ENCODE assay signal across 8 cellular contexts in genomic region chr6:53066059-53066406, GRCh38. TPM values are rescaled to one million over a fixed set of nuclear protein-coding genes. Genes with fewer than 3 reads are reported as not detected.
A peak's percentile ranks its signal among the peaks of the same experiment; 100 is the strongest.
DNase-seq lines count a peak whose midpoint lies in the region; ATAC-seq, FAIRE-seq and TF ChIP-seq lines count a peak whose summit lies in the region.

No MANE protein-coding gene starts in this region.

- peaks cover 58% of the 10 kb centered on the region for H3K4me1 Mint-ChIP-seq in CD4-positive, alpha-beta T cell (ENCODE audit: low read depth)

- H3K36me3 ChIP-seq in WERI-Rb-1, result peaks cover 10% of the 10 kb centered on the region
- H3K36me3 ChIP-seq in kidney (ENCODE audit: control insufficient read depth in 1 of 2, insufficient read depth in 2 of 2, low read length in 2 of 2), result peaks cover 0 to under 1% of the 10 kb centered on the region in 2 donors
- H3K36me3 ChIP-seq in spleen, result peaks cover 0 to 3% (median 0%) of the 10 kb centered on the region in 6 donors

- peak overlapping the region; percentile 82 for H3K4me3 ChIP-seq in WERI-Rb-1 (ENCODE audit: low read depth, low read length)
- peak overlapping the region; percentile 97 to 99 for H3K4me3 ChIP-seq in kidney (ENCODE audit: low read length in 2 of 2)
- peak overlapping the region; percentile 86 to 99 (median 92) for H3K4me3 ChIP-seq in spleen

- no peaks in the 10 kb centered on the region for H3K27me3 Mint-ChIP-seq in CD4-positive, alpha-beta T cell

- H3K4me1 ChIP-seq in kidney (ENCODE audit: control insufficient read depth in 1 of 2, insufficient read depth in 1 of 2, low read depth in 1 of 2, low read length in 2 of 2) (peaks cover 4 to 7% of the 10 kb centered on the region in 2 donors), spleen (peaks cover 27 to 78% (median 55%) of the 10 kb centered on the region in 6 donors)

- FAIRE-seq in kidney (lab: Jason Lieb, UNC) (no peak), RCC 7860 (lab: Jason Lieb, UNC) (no peak)

- intact Hi-C loops in CD4-positive, alpha-beta T cell (cut with DNase I, micrococcal nuclease), result loop anchor here in 1 of 2 experiments (5.0 kb wide), 2 partner anchors 394 to 586 kb away; partner anchors contain the start of gene TMEM14A
- intact Hi-C loops in kidney (cut with DNase I), result no loop called here
- intact Hi-C loops in spleen (cut with DNase I; ENCODE audit: low total_unique reads), result no loop called here

- H3K27ac ChIP-seq in CD4-positive, alpha-beta T cell (ENCODE audit: low read depth, low read length), result peak overlapping the region; percentile 68
- peak overlapping the region; percentile 90 for H3K27ac ChIP-seq in WERI-Rb-1
- H3K27ac ChIP-seq in kidney (ENCODE audit: low read depth in 2 of 2, low read length in 2 of 2), result peak overlapping the region; percentile 80 to 96
- peak overlapping the region; percentile 88 to 98 (median 95) for H3K27ac ChIP-seq in spleen

- CTCF ChIA-PET in CD4-positive, alpha-beta T cell (lab: Charles Lee), result interaction anchor here (1.1 to 4.0 kb wide), 4 partner anchors 14 to 72 kb away, joined by 3 to 24 read pairs (median 6); partner anchors contain the start of gene GSTA4

- ATAC-seq in CD4-positive, alpha-beta T cell (ENCODE audit: poor library complexity), result no peak
- ATAC-seq in HG03460 (IDR thresholded peaks at IDR 0.05; ENCODE audit: unreplicated experiment), result no peak

- peak overlapping the region; percentile 92 for H3K27ac Mint-ChIP-seq in CD4-positive, alpha-beta T cell

- H3K27me3 ChIP-seq in CD4-positive, alpha-beta T cell (ENCODE audit: control insufficient read depth, insufficient read depth, low read length), result no peaks in the 10 kb centered on the region
- H3K27me3 ChIP-seq in WERI-Rb-1 (ENCODE audit: insufficient read depth, low read depth, severe bottlenecking) (no peaks in the 10 kb centered on the region), spleen (replicated peaks in 1 of 7) (no peaks in the 10 kb centered on the region)

- H3K9ac ChIP-seq in kidney (ENCODE audit: low read length in 2 of 2), result peak overlapping the region; percentile 74 to 94

- 1 to 4% (median 3%) methylated on average over 16 to 19 of the region's 19 CpGs for WGBS in spleen, 5 donors

- no peak for TF ChIP-seq CTCF in CD4-positive, alpha-beta T cell (IDR thresholded peaks at IDR 0.05)
- no peak for TF ChIP-seq CTCF in WERI-Rb-1 (IDR thresholded peaks at IDR 0.05; ENCODE audit: low read depth, low read length)
- no peak for TF ChIP-seq CTCF in kidney (IDR thresholded peaks at IDR 0.05; ENCODE audit: borderline replicate concordance, extremely low read depth, insufficient read depth)
- TF ChIP-seq CTCF in spleen (IDR thresholded peaks at IDR 0.05 in 8 of 11, conservative IDR thresholded peaks at IDR 0.05 in 3 of 11), result no peak

- no peaks in the 10 kb centered on the region for H3K9me3 ChIP-seq in CD4-positive, alpha-beta T cell (ENCODE audit: control insufficient read depth, low read length)
- H3K9me3 ChIP-seq in WERI-Rb-1 (ENCODE audit: severe bottlenecking), result no peaks in the 10 kb centered on the region
- no peaks in the 10 kb centered on the region for H3K9me3 ChIP-seq in kidney (ENCODE audit: control insufficient read depth in 1 of 2, low read length in 2 of 2)
- no peaks in the 10 kb centered on the region for H3K9me3 ChIP-seq in spleen

- POLR2A ChIA-PET in CD4-positive, alpha-beta T cell (lab: Charles Lee), result interaction anchor here (1.1 to 1.7 kb wide), 5 partner anchors 9 to 586 kb away, joined by 3 to 8 read pairs (median 3); partner anchors contain the start of genes GCLC and GSTA4

- no peak for TF ChIP-seq POLR2A in spleen (IDR thresholded peaks at IDR 0.05)

- H3K36me3 Mint-ChIP-seq in CD4-positive, alpha-beta T cell (ENCODE audit: low read depth), result peaks cover 19% of the 10 kb centered on the region

- H3K9me3 Mint-ChIP-seq in CD4-positive, alpha-beta T cell, result no peaks in the 10 kb centered on the region

- H3K4me3 Mint-ChIP-seq in CD4-positive, alpha-beta T cell, result peak overlapping the region; percentile 97

- peak in 8 of 10 experiments; percentile 5 to 50 (median 18) for DNase-seq in CD4-positive, alpha-beta T cell
- DNase-seq in HT-29 (ENCODE audit: low spot score) (peak; percentile 54), WERI-Rb-1 (peak; percentile 69), cerebellum (ENCODE audit: low spot score) (peak; percentile 44), kidney (peak; percentile 86), spleen (peak; percentile 89), RCC 7860 (ENCODE audit: low spot score) (no peak)

RNA-seq across cellular contexts. Expression of gene FBXO9, which starts 0.8 kb away (rescaled TPM):
- 10 to 100 TPM; 67.3 to 77.0 TPM for total RNA-seq in CD4-positive, alpha-beta T cell
- total RNA-seq in HT-29 (2014; rRNA removed; shearing (Covaris generic)), result 42.7 and 42.8 TPM in 2 replicates
- total RNA-seq in cerebellum, result 39.6 TPM
- total RNA-seq in kidney, result 94.7 TPM
- polyA plus RNA-seq in kidney (ENCODE audit: insufficient read depth, low read depth, low replicate concordance), result 45.2 TPM
- total RNA-seq in spleen, result 100 to 1,000 TPM in 3 of 7 donors, 10 to 100 TPM in 4; 58.8 to 115 (median 99.7) TPM
- 10 to 100 TPM; 21.4 to 28.6 (median 25.1) TPM for polyA plus RNA-seq in spleen

RNA-seq across cellular contexts. Expression of gene CILK1, which starts 4.4 kb away (rescaled TPM):
- 1 to 10 TPM; 4.0 to 4.3 TPM for total RNA-seq in CD4-positive, alpha-beta T cell
- total RNA-seq in HT-29 (2014; rRNA removed; shearing (Covaris generic)), result 3.8 and 4.4 TPM in 2 replicates
- 24.6 TPM for total RNA-seq in cerebellum
- 8.6 TPM for total RNA-seq in kidney
- 2.5 TPM for polyA plus RNA-seq in kidney (ENCODE audit: insufficient read depth, low read depth, low replicate concordance)
- total RNA-seq in spleen, result 10 to 100 TPM in 4 of 7 donors, 1 to 10 TPM in 3; 7.0 to 15.7 (median 11.4) TPM
- polyA plus RNA-seq in spleen, result 1 to 10 TPM; 3.0 to 3.3 (median 3.3) TPM
